In the genomic region with DNA sequence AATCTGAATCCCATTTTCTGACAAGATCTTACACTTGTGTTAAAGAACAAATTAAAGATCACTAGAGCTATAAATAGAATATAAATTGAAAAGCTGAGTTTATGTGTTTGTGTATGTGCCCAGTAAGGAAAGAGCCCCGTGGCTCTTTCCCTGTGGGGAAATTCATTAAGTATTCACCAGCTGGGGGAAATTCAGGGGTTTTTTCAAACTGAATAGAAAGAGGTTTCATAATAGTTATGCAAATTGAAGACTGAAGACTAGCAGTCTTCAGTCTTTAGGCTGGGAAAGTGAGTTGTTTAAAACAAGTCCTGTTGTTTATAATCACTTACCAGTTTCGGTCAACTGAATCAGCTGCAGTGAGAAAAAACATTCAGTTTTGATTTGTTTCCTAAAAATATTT, we compare ENCODE assay signal across 11 cellular contexts. TPM values are rescaled to one million over a fixed set of nuclear protein-coding genes. Genes with fewer than 3 reads are reported as not detected.
DNase-seq lines count a peak whose midpoint lies in the region; ATAC-seq and TF ChIP-seq lines count a peak whose summit lies in the region.
"Had no signal": no experiment of that assay in that cellular context is flagged by ENCODE, and none has a peak within 500 bp of the region (broad histone marks: within the 10 kb centered on the region; RNA-seq: fewer than 3 reads in every experiment).

No MANE protein-coding gene starts in this region.

- H3K27me3 ChIP-seq in SU-DHL-6 (ENCODE audit: low read length) (no peaks in the 10 kb centered on the region), right cardiac atrium (ENCODE audit: control insufficient read depth, insufficient read depth) (no peaks in the 10 kb centered on the region)

- no peaks in the 10 kb centered on the region for H4K20me1 ChIP-seq in SU-DHL-6 (ENCODE audit: low read depth, low read length)

- no peaks in the 10 kb centered on the region for H3K9me3 Mint-ChIP-seq in T-helper 2 cell treated with Interferon-gamma antibody and Interleukin-4, amounts not matched to agents 5 μg/mL and 100 μg/mL, for 36 hours

- H3K4me3 Mint-ChIP-seq in T-helper 2 cell treated with Interferon-gamma antibody and Interleukin-4, amounts not matched to agents 5 μg/mL and 100 μg/mL, for 36 hours = no peak overlapping the region

- H3K9me3 ChIP-seq in SU-DHL-6 (ENCODE audit: insufficient read depth, low read length) = peaks cover 6% of the 10 kb centered on the region; the same call in 1 of the 2 replicates
- H3K9me3 ChIP-seq in right cardiac atrium (ENCODE audit: control insufficient read depth, low read length) = no peaks in the 10 kb centered on the region
- H3K9me3 ChIP-seq: psoas muscle had no signal

- no peaks in the 10 kb centered on the region for H3K36me3 Mint-ChIP-seq in T-helper 2 cell treated with Interferon-gamma antibody and Interleukin-4, amounts not matched to agents 5 μg/mL and 100 μg/mL, for 36 hours (ENCODE audit: low read depth)

- 0 out of 2 replicates have a peak overlapping the region, but pooled peaks have one; percentile 10 for H3K9ac ChIP-seq in SU-DHL-6 (ENCODE audit: low read length)

- H3K27ac Mint-ChIP-seq in T-helper 2 cell treated with Interferon-gamma antibody and Interleukin-4, amounts not matched to agents 5 μg/mL and 100 μg/mL, for 36 hours = no peak overlapping the region

- DNase-seq in left cardiac atrium (no peak), ecto neural progenitor cell (ENCODE audit: low spot score) (no peak), right cardiac atrium (no peak)
- DNase-seq in T-helper 2 cell treated with Interferon-gamma antibody and Interleukin-4, amounts not matched to agents 5 μg/mL and 100 μg/mL, for 36 hours (ENCODE audit: low spot score) = no peak
- DNase-seq: Kasumi-1, psoas muscle had no signal

- H3K9me2 ChIP-seq in SU-DHL-6 (replicated peaks; ENCODE audit: insufficient read depth, low read length) = no peaks in the 10 kb centered on the region

- peak overlapping the region; percentile 54 for H3K4me2 ChIP-seq in SU-DHL-6 (ENCODE audit: low read depth, low read length, poor library complexity, severe bottlenecking)

- H3K4me3 ChIP-seq in SU-DHL-6 (ENCODE audit: insufficient read depth, low read length, poor library complexity, severe bottlenecking) (peak overlapping the region; percentile 15), right cardiac atrium (ENCODE audit: low read length) (no peak overlapping the region)
- H3K4me3 ChIP-seq: psoas muscle had no signal

- H3K79me2 ChIP-seq in SU-DHL-6 (ENCODE audit: insufficient read depth, low read length) = peaks cover 8% of the 10 kb centered on the region

- H3K27ac ChIP-seq in SU-DHL-6 (ENCODE audit: low read depth, low read length) (peak overlapping the region; percentile 85), right cardiac atrium (ENCODE audit: low read length) (no peak overlapping the region)
- H3K27ac ChIP-seq: psoas muscle had no signal

- ATAC-seq in GM18505 (IDR thresholded peaks at IDR 0.05; ENCODE audit: unreplicated experiment) (peak; percentile 69), GM19468 (IDR thresholded peaks at IDR 0.05; ENCODE audit: extremely low read depth, unreplicated experiment) (peak; percentile 80), HG03064 (IDR thresholded peaks at IDR 0.05; ENCODE audit: low read depth, unreplicated experiment) (peak; percentile 70), left cardiac atrium (no peak), right cardiac atrium (no peak)
- ATAC-seq: psoas muscle had no signal

- intact Hi-C loops in left cardiac atrium (cut with DNase I) = loop anchor here in 1 of 2 donors (10.0 kb wide), 1 partner anchor 248 kb away; no protein-coding TSS in a partner anchor
- intact Hi-C loops in right cardiac atrium (cut with DNase I) = loop anchor here in 1 of 4 donors (10.0 kb wide), 1 partner anchor 248 kb away; no protein-coding TSS in a partner anchor

- peaks cover 5% of the 10 kb centered on the region for H3K27me3 Mint-ChIP-seq in T-helper 2 cell treated with Interferon-gamma antibody and Interleukin-4, amounts not matched to agents 5 μg/mL and 100 μg/mL, for 36 hours (ENCODE audit: low read depth)

- H3K4me1 Mint-ChIP-seq in T-helper 2 cell treated with Interferon-gamma antibody and Interleukin-4, amounts not matched to agents 5 μg/mL and 100 μg/mL, for 36 hours (ENCODE audit: low read depth) = no peaks in the 10 kb centered on the region

- peaks cover 20% of the 10 kb centered on the region for H3F3A ChIP-seq in SU-DHL-6 (ENCODE audit: insufficient read depth)

- 55% methylated on average over 2 of the region's 2 CpGs for WGBS in right cardiac atrium

- H2AFZ ChIP-seq in SU-DHL-6 (ENCODE audit: low read depth, low read length, severe bottlenecking) = no peak overlapping the region

- TF ChIP-seq CTCF in SU-DHL-6 (IDR thresholded peaks at IDR 0.05; ENCODE audit: insufficient read depth, low read length, poor library complexity, severe bottlenecking) = no peak

- no peaks in the 10 kb centered on the region for H3K4me1 ChIP-seq in right cardiac atrium (ENCODE audit: control insufficient read depth, insufficient read depth, low read length)
- H3K4me1 ChIP-seq: psoas muscle had no signal

- peaks cover 2% of the 10 kb centered on the region; the same call in 1 of the 2 replicates for H3K36me3 ChIP-seq in SU-DHL-6 (ENCODE audit: low read length)

- no peak for TF ChIP-seq POLR2A in GM18505 (IDR thresholded peaks at IDR 0.05; ENCODE audit: borderline replicate concordance, extremely low read depth, insufficient read depth, insufficient read length)

RNA-seq across cellular contexts. Expression of a gene that starts 11.3 kb away (rescaled TPM):
- total RNA-seq in left cardiac atrium (10 to 100 TPM; 33.1 to 37.1 TPM), right cardiac atrium (10 to 100 TPM; 34.1 to 48.2 (median 36.0) TPM)
- polyA plus RNA-seq in right cardiac atrium = 6.6 TPM
- total RNA-seq: RPMI7951 had no signal

RNA-seq across cellular contexts. Expression of a gene that starts 29.2 kb away (rescaled TPM):
- total RNA-seq in left cardiac atrium (1 to 10 TPM; 1.4 to 1.5 TPM), right cardiac atrium (1 to 10 TPM in 2 of 4 donors, under 1 TPM in 2; 0.34 to 1.7 (median 1.1) TPM)
- 0.57 TPM for polyA plus RNA-seq in right cardiac atrium
- total RNA-seq: RPMI7951 had no signal

RNA-seq across cellular contexts. Expression of a gene that starts 40.0 kb away (rescaled TPM):
- under 1 TPM in 1 of 2 donors, not detected in 1; 0.47 TPM for total RNA-seq in left cardiac atrium
- not detected for total RNA-seq in right cardiac atrium
- not detected for polyA plus RNA-seq in right cardiac atrium
- total RNA-seq: psoas muscle, RPMI7951 had no signal
- polyA plus RNA-seq: psoas muscle had no signal

Comparison
In these comparisons a context has a peak if more than half of its experiments do, and no peak if none do; other contexts are left out.
1. ATAC-seq: peak in GM18505 (single experiment), GM19468 (single experiment) and HG03064 (single experiment); none in left cardiac atrium (0 of 2) and right cardiac atrium (0 of 2).